ENCODE assay signal across 11 cellular contexts in genomic region chrX:111328858-111329257, GRCh38. TPM values are rescaled to one million over a fixed set of nuclear protein-coding genes. Genes with fewer than 3 reads are reported as not detected.
"Had no signal": no experiment of that assay in that cellular context is flagged by ENCODE, and none has a peak within 500 bp of the region (broad histone marks: within the 10 kb centered on the region; RNA-seq: fewer than 3 reads in every experiment).

No MANE protein-coding gene starts in this region.

- H3K4me3 ChIP-seq: GM23248, HAP-1 had no signal

- H3K9ac ChIP-seq: GM23248 had no signal

- DNase-seq: GM23248, GOT3, H7, HFFc6, Kasumi-1, KG1 had no signal

- H2AFZ ChIP-seq: GM23248 had no signal

- H3K27ac ChIP-seq: GM23248, HL-60 had no signal

- H3K9me3 ChIP-seq: HAP-1 had no signal

- H3K36me3 ChIP-seq: HAP-1 had no signal

- ATAC-seq: HCT116 had no signal

RNA-seq across cellular contexts. Expression of gene CAPN6, which starts 58.6 kb away (rescaled TPM):
- total RNA-seq: GM23248, HFFc6, HT1080 had no signal
- polyA plus RNA-seq: GM23248, IgD-negative memory B cell had no signal
